ENCODE assay signal across 2 cellular contexts in the genomic region with DNA sequence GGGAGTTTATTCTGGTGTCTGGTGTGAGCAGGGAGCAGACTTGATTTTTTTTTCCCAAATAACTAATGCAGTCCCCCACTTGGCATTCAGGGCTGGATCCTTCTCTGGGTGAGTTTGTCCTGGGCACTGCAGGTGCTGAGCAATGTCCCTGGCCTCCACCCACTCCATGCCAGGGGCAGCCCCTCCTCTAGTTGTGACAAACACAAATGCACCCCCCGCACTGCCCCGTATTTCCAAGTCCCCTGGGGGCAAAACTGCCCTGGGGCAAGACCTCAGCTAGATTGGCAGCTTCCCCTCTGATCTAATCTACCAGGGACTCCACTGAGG.
TF ChIP-seq lines count a peak whose summit lies in the region.

No MANE protein-coding gene starts in this region.

TF ChIP-seq in SK-N-SH, 30 proteins besides CTCF, POLR2A, EP300 and RAD21 (continued from another document):
- TF ChIP-seq, protein P1, sequence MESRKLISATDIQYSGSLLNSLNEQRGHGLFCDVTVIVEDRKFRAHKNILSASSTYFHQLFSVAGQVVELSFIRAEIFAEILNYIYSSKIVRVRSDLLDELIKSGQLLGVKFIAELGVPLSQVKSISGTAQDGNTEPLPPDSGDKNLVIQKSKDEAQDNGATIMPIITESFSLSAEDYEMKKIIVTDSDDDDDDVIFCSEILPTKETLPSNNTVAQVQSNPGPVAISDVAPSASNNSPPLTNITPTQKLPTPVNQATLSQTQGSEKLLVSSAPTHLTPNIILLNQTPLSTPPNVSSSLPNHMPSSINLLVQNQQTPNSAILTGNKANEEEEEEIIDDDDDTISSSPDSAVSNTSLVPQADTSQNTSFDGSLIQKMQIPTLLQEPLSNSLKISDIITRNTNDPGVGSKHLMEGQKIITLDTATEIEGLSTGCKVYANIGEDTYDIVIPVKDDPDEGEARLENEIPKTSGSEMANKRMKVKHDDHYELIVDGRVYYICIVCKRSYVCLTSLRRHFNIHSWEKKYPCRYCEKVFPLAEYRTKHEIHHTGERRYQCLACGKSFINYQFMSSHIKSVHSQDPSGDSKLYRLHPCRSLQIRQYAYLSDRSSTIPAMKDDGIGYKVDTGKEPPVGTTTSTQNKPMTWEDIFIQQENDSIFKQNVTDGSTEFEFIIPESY (IDR thresholded peaks at IDR 0.05; ENCODE audit: borderline replicate concordance, low read depth) = no peak
- TF ChIP-seq FOXJ3 (CRISPR knock-in tag; IDR thresholded peaks at IDR 0.05) (no peak), GABPA (IDR thresholded peaks at IDR 0.05; ENCODE audit: low read depth) (no peak), RCOR1 (IDR thresholded peaks at IDR 0.05; ENCODE audit: low read length) (no peak), POLR2AphosphoS5 (IDR thresholded peaks at IDR 0.05; ENCODE audit: low read depth, low read length) (no peak)
- TF ChIP-seq, protein P2, sequence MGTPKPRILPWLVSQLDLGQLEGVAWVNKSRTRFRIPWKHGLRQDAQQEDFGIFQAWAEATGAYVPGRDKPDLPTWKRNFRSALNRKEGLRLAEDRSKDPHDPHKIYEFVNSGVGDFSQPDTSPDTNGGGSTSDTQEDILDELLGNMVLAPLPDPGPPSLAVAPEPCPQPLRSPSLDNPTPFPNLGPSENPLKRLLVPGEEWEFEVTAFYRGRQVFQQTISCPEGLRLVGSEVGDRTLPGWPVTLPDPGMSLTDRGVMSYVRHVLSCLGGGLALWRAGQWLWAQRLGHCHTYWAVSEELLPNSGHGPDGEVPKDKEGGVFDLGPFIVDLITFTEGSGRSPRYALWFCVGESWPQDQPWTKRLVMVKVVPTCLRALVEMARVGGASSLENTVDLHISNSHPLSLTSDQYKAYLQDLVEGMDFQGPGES (IDR thresholded peaks at IDR 0.05; ENCODE audit: low read depth, low read length) = no peak

TF ChIP-seq in SK-N-SH treated with all-trans-retinoic acid at 6 μM for 48 hours, 23 proteins besides CTCF, POLR2A, EP300 and RAD21 (continued from another document):
- TF ChIP-seq, protein P3, sequence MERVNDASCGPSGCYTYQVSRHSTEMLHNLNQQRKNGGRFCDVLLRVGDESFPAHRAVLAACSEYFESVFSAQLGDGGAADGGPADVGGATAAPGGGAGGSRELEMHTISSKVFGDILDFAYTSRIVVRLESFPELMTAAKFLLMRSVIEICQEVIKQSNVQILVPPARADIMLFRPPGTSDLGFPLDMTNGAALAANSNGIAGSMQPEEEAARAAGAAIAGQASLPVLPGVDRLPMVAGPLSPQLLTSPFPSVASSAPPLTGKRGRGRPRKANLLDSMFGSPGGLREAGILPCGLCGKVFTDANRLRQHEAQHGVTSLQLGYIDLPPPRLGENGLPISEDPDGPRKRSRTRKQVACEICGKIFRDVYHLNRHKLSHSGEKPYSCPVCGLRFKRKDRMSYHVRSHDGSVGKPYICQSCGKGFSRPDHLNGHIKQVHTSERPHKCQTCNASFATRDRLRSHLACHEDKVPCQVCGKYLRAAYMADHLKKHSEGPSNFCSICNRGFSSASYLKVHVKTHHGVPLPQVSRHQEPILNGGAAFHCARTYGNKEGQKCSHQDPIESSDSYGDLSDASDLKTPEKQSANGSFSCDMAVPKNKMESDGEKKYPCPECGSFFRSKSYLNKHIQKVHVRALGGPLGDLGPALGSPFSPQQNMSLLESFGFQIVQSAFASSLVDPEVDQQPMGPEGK (CRISPR knock-in tag; IDR thresholded peaks at IDR 0.05; ENCODE audit: borderline replicate concordance) = no peak
- TF ChIP-seq SNAI2 (CRISPR knock-in tag; IDR thresholded peaks at IDR 0.05) (no peak), GLIS3 (CRISPR knock-in tag; IDR thresholded peaks at IDR 0.05) (no peak), ESRRG (CRISPR knock-in tag; IDR thresholded peaks at IDR 0.05) (no peak), TCF4 (CRISPR knock-in tag; IDR thresholded peaks at IDR 0.05; ENCODE audit: borderline replicate concordance) (no peak), ZNF565 (CRISPR knock-in tag; conservative IDR thresholded peaks at IDR 0.05; ENCODE audit: low read depth) (no peak), BACH2 (CRISPR knock-in tag; IDR thresholded peaks at IDR 0.05; ENCODE audit: borderline replicate concordance) (no peak)
- TF ChIP-seq, protein P4, sequence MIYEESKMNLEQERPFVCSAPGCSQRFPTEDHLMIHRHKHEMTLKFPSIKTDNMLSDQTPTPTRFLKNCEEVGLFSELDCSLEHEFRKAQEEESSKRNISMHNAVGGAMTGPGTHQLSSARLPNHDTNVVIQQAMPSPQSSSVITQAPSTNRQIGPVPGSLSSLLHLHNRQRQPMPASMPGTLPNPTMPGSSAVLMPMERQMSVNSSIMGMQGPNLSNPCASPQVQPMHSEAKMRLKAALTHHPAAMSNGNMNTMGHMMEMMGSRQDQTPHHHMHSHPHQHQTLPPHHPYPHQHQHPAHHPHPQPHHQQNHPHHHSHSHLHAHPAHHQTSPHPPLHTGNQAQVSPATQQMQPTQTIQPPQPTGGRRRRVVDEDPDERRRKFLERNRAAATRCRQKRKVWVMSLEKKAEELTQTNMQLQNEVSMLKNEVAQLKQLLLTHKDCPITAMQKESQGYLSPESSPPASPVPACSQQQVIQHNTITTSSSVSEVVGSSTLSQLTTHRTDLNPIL (CRISPR knock-in tag; IDR thresholded peaks at IDR 0.05; ENCODE audit: low read depth) = no peak
